ENCODE assay signal across 14 cellular contexts in genomic region chr17:17661834-17662233, GRCh38. TPM values are rescaled to one million over a fixed set of nuclear protein-coding genes. Genes with fewer than 3 reads are reported as not detected.
A peak's percentile ranks its signal among the peaks of the same experiment; 100 is the strongest.
DNase-seq lines count a peak whose midpoint lies in the region; ATAC-seq and TF ChIP-seq lines count a peak whose summit lies in the region.
"Had no signal": no experiment of that assay in that cellular context is flagged by ENCODE, and none has a peak within 500 bp of the region (broad histone marks: within the 10 kb centered on the region; RNA-seq: fewer than 3 reads in every experiment).

No MANE protein-coding gene starts in this region.

- H3K4me3 ChIP-seq in A673 (ENCODE audit: low read depth, low read length, poor library complexity, severe bottlenecking) (no peak overlapping the region), HFF-Myc (replicated peaks; ENCODE audit: low read depth, low read length) (no peak overlapping the region), colonic mucosa (no peak overlapping the region)
- H3K4me3 ChIP-seq: prostate gland, upper lobe of right lung had no signal

- BruUV-seq in A673 (replicated peaks; lab: Mats Ljungman, UMichigan) = no TSS peak

- H3K27ac Mint-ChIP-seq in T-helper 17 cell = peak overlapping the region; percentile 8

- DNase-seq in A673 (ENCODE audit: low spot score) (no peak), HFF-Myc (ENCODE audit: extremely low read depth, low read depth) (no peak), T-helper 17 cell (no peak), germinal center (ENCODE audit: low spot score) (peak; percentile 32), colonic mucosa (no peak), caudate nucleus (lab: John Stamatoyannopoulos, UW) (no peak), RKO (ENCODE audit: low spot score) (no peak)
- DNase-seq: activated naive CD4-positive, alpha-beta T cell treated with anti-CD3 and anti-CD28 coated beads, Interleukin-2, amount 50 U/mL, for 16 hours; EL; midbrain; NCI-H1092; upper lobe of right lung had no signal

- intact Hi-C loops in A673 (cut with micrococcal nuclease; ENCODE audit: unreplicated experiment) (no loop called here), colonic mucosa (cut with DNase I) (no loop called here)

- TF ChIP-seq CTCF in A673 (conservative IDR thresholded peaks at IDR 0.05; ENCODE audit: low read depth, low read length) = peak; percentile 41
- peak; percentile 14 for TF ChIP-seq CTCF in HFF-Myc (IDR thresholded peaks at IDR 0.05; ENCODE audit: low read depth, low read length, missing control alignments)
- no peak for TF ChIP-seq CTCF in colonic mucosa (IDR thresholded peaks at IDR 0.05)

- H3K36me3 ChIP-seq in A673 (ENCODE audit: insufficient read depth, low read length, poor library complexity, severe bottlenecking) (no peaks in the 10 kb centered on the region), colonic mucosa (no peaks in the 10 kb centered on the region)
- H3K36me3 ChIP-seq: prostate gland, upper lobe of right lung had no signal

- no peaks in the 10 kb centered on the region for H3K36me3 Mint-ChIP-seq in T-helper 17 cell (ENCODE audit: low read depth)

- H3K4me3 Mint-ChIP-seq in T-helper 17 cell = no peak overlapping the region

- no peaks in the 10 kb centered on the region for H3K27me3 ChIP-seq in A673 (replicated peaks; ENCODE audit: insufficient read depth, low read depth, low read length, poor library complexity)
- no peaks in the 10 kb centered on the region for H3K27me3 ChIP-seq in colonic mucosa
- H3K27me3 ChIP-seq: upper lobe of right lung had no signal

- ATAC-seq in T-helper 17 cell = no peak
- no peak for ATAC-seq in HG02870 (IDR thresholded peaks at IDR 0.05; ENCODE audit: unreplicated experiment)
- ATAC-seq: upper lobe of right lung had no signal

- CTCF ChIA-PET in A673 (lab: Charles Lee) = no interaction called here

- peaks cover 13% of the 10 kb centered on the region for H3K9me3 ChIP-seq in A673 (ENCODE audit: low read depth, low read length, poor library complexity, severe bottlenecking)
- H3K9me3 ChIP-seq in T-helper 17 cell (ENCODE audit: control insufficient read depth, low read length, poor library complexity, severe bottlenecking) = no peaks in the 10 kb centered on the region
- H3K9me3 ChIP-seq in colonic mucosa = no peaks in the 10 kb centered on the region
- H3K9me3 ChIP-seq: prostate gland, upper lobe of right lung had no signal

- H3K27ac ChIP-seq in A673 (ENCODE audit: low read depth, low read length, poor library complexity, severe bottlenecking) = no peak overlapping the region
- H3K27ac ChIP-seq in colonic mucosa = no peak overlapping the region
- H3K27ac ChIP-seq in caudate nucleus (ENCODE audit: low read depth, low read length) = no peak overlapping the region
- H3K27ac ChIP-seq: prostate gland, upper lobe of right lung had no signal

- POLR2A ChIA-PET in A673 (lab: Charles Lee; ENCODE audit: low non-redundant PET) = no interaction called here

- peaks cover 12% of the 10 kb centered on the region for H3K4me1 ChIP-seq in A673 (ENCODE audit: insufficient read depth, low read length, poor library complexity, severe bottlenecking)
- no peaks in the 10 kb centered on the region for H3K4me1 ChIP-seq in colonic mucosa
- H3K4me1 ChIP-seq: prostate gland, upper lobe of right lung had no signal

- peaks cover 14% of the 10 kb centered on the region for H3K4me1 Mint-ChIP-seq in T-helper 17 cell

- no peaks in the 10 kb centered on the region for H3K27me3 Mint-ChIP-seq in T-helper 17 cell

- H3K9ac ChIP-seq in colonic mucosa (ENCODE audit: low read depth in 2 of 2, low read length in 2 of 2) = no peak overlapping the region

RNA-seq across cellular contexts. Expression of gene RAI1, which starts 19.4 kb away (rescaled TPM):
- 46.8 and 58.9 TPM in 2 replicates for total RNA-seq in A673 (2021)
- total RNA-seq in T-helper 17 cell = 10 to 100 TPM; 18.4 to 18.6 TPM
- total RNA-seq in colonic mucosa = 10 to 100 TPM; 21.8 to 24.5 TPM
